ENCODE assay signal across 14 cellular contexts in genomic region chr11:93986716-93987115, GRCh38. TPM values are rescaled to one million over a fixed set of nuclear protein-coding genes. Genes with fewer than 3 reads are reported as not detected.
DNase-seq lines count a peak whose midpoint lies in the region; ATAC-seq and TF ChIP-seq lines count a peak whose summit lies in the region.
"Had no signal": no experiment of that assay in that cellular context is flagged by ENCODE, and none has a peak within 500 bp of the region (broad histone marks: within the 10 kb centered on the region; RNA-seq: fewer than 3 reads in every experiment).

No MANE protein-coding gene starts in this region.

- no peak overlapping the region for H3K27ac ChIP-seq in lower lobe of right lung
- H3K27ac ChIP-seq: parathyroid adenoma, SK-N-MC, tibial artery had no signal

- no peaks in the 10 kb centered on the region for H3K27me3 ChIP-seq in lower lobe of right lung (ENCODE audit: low read depth)
- H3K27me3 ChIP-seq: tibial artery had no signal

- no peak overlapping the region for H3K27ac Mint-ChIP-seq in MCF 10A (ENCODE audit: low read depth, unreplicated experiment)
- H3K27ac Mint-ChIP-seq: activated CD4-positive, alpha-beta T cell treated with anti-CD3 and anti-CD28 coated beads, Interleukin-2, amount 10 ng/mL, durations not matched to agents 7 days and 5 days; activated naive CD8-positive, alpha-beta T cell treated with anti-CD3 and anti-CD28 coated beads for 36 hours had no signal

- DNase-seq in DMS79 treated with DMSO at 0.1 percent for 48 hours (lab: John Stamatoyannopoulos, UW) (peak; percentile 97), NCI-H2029 (lab: John Stamatoyannopoulos, UW) (peak; percentile 27), MCF 10A (ENCODE audit: unreplicated experiment) (peak; percentile 80), lower lobe of right lung (peak; percentile 46), KBM-7 (no peak), OCI-M2 (lab: John Stamatoyannopoulos, UW; ENCODE audit: unreplicated experiment) (no peak)
- DNase-seq in activated CD4-positive, alpha-beta T cell treated with anti-CD3 and anti-CD28 coated beads, Interleukin-2, amount 50 U/mL, for 4 hours: no peak
- no peak for DNase-seq in stimulated activated naive CD8-positive, alpha-beta T cell treated with anti-CD3 and anti-CD28 coated beads, Interleukin-15, Interleukin-2, amounts not matched to agents 100 U/mL and 50 U/mL, for 24 hours
- DNase-seq: activated CD4-positive, alpha-beta T cell treated with anti-CD3 and anti-CD28 coated beads, Interleukin-2, amount 10 ng/mL, durations not matched to agents 7 days and 5 days; activated naive CD8-positive, alpha-beta T cell treated with anti-CD3 and anti-CD28 coated beads for 36 hours; left cardiac atrium; tibial artery had no signal

- no peaks in the 10 kb centered on the region for H3K27me3 Mint-ChIP-seq in MCF 10A (ENCODE audit: insufficient read depth, unreplicated experiment)
- H3K27me3 Mint-ChIP-seq: activated CD4-positive, alpha-beta T cell treated with anti-CD3 and anti-CD28 coated beads, Interleukin-2, amount 10 ng/mL, durations not matched to agents 7 days and 5 days; activated naive CD8-positive, alpha-beta T cell treated with anti-CD3 and anti-CD28 coated beads for 36 hours had no signal

- BruUV-seq in MCF 10A (replicated peaks; lab: Mats Ljungman, UMichigan): no TSS peak

- ATAC-seq in lower lobe of right lung: peak; percentile 74 to 87
- no peak for ATAC-seq in stimulated activated naive CD8-positive, alpha-beta T cell treated with anti-CD3 and anti-CD28 coated beads, Interleukin-15, Interleukin-2, amounts not matched to agents 100 U/mL and 50 U/mL, for 24 hours

- in situ Hi-C loops in KBM-7 (cut with MboI; ENCODE audit: low pct_unique_long_range_greater_than_20kb, low sequenced_read_pairs): no loop called here

- peaks cover 7% of the 10 kb centered on the region for H3K36me3 Mint-ChIP-seq in MCF 10A (ENCODE audit: insufficient read depth, unreplicated experiment)
- H3K36me3 Mint-ChIP-seq: activated naive CD8-positive, alpha-beta T cell treated with anti-CD3 and anti-CD28 coated beads for 36 hours had no signal

- CTCF ChIA-PET in MCF 10A (lab: Yijun Ruan, JAX): interaction anchor here (0.6 to 1.0 kb wide), 2 partner anchors 10 to 91 kb away, joined by 3 read pairs; no protein-coding TSS in a partner anchor

- TF ChIP-seq CTCF in MCF 10A (IDR thresholded peaks at IDR 0.05; ENCODE audit: unreplicated experiment) (no peak), lower lobe of right lung (IDR thresholded peaks at IDR 0.05) (no peak)

- intact Hi-C loops in MCF 10A (cut with micrococcal nuclease): no loop called here
- intact Hi-C loops in lower lobe of right lung (cut with DNase I): no loop called here

- no peak overlapping the region for H3K4me3 Mint-ChIP-seq in MCF 10A (ENCODE audit: unreplicated experiment)
- H3K4me3 Mint-ChIP-seq: activated CD4-positive, alpha-beta T cell treated with anti-CD3 and anti-CD28 coated beads, Interleukin-2, amount 10 ng/mL, durations not matched to agents 7 days and 5 days; activated naive CD8-positive, alpha-beta T cell treated with anti-CD3 and anti-CD28 coated beads for 36 hours had no signal

- H3K9me3 Mint-ChIP-seq in MCF 10A (ENCODE audit: unreplicated experiment): no peaks in the 10 kb centered on the region
- H3K9me3 Mint-ChIP-seq: activated CD4-positive, alpha-beta T cell treated with anti-CD3 and anti-CD28 coated beads, Interleukin-2, amount 10 ng/mL, durations not matched to agents 7 days and 5 days; activated naive CD8-positive, alpha-beta T cell treated with anti-CD3 and anti-CD28 coated beads for 36 hours had no signal

- H3K4me3 ChIP-seq in lower lobe of right lung: no peak overlapping the region
- H3K4me3 ChIP-seq: SK-N-MC, tibial artery had no signal

- no peaks in the 10 kb centered on the region for H3K4me1 ChIP-seq in lower lobe of right lung
- H3K4me1 ChIP-seq: parathyroid adenoma, tibial artery had no signal

- peaks cover 18% of the 10 kb centered on the region for H3K4me1 Mint-ChIP-seq in MCF 10A (ENCODE audit: insufficient read depth, unreplicated experiment)
- H3K4me1 Mint-ChIP-seq: activated CD4-positive, alpha-beta T cell treated with anti-CD3 and anti-CD28 coated beads, Interleukin-2, amount 10 ng/mL, durations not matched to agents 7 days and 5 days; activated naive CD8-positive, alpha-beta T cell treated with anti-CD3 and anti-CD28 coated beads for 36 hours had no signal

- no peaks in the 10 kb centered on the region for H3K9me3 ChIP-seq in lower lobe of right lung

- H3K36me3 ChIP-seq in lower lobe of right lung: no peaks in the 10 kb centered on the region
- H3K36me3 ChIP-seq: tibial artery had no signal

- POLR2A ChIA-PET in MCF 10A (lab: Yijun Ruan, JAX): interaction anchor here (1.8 kb wide), 1 partner anchor 142 kb away, joined by 6 read pairs; the partner anchor contains the start of gene PANX1

RNA-seq across cellular contexts. Expression of gene HEPHL1, which starts 34.4 kb away (rescaled TPM):
- not detected in 2 replicates for total RNA-seq in MCF 10A (2022)
- not detected for total RNA-seq in lower lobe of right lung
- total RNA-seq: activated CD4-positive, alpha-beta T cell treated with anti-CD3 and anti-CD28 coated beads, Interleukin-2, amount 10 ng/mL, durations not matched to agents 7 days and 5 days; activated naive CD8-positive, alpha-beta T cell treated with anti-CD3 and anti-CD28 coated beads for 36 hours; left cardiac atrium had no signal

Comparison
In these comparisons a context has a peak if more than half of its experiments do, and no peak if none do; other contexts are left out.
1. DNase-seq: peak in DMS79 treated with DMSO at 0.1 percent for 48 hours (single experiment), NCI-H2029 (single experiment), MCF 10A (single experiment) and lower lobe of right lung (single experiment); none in KBM-7 (single experiment), activated CD4-positive, alpha-beta T cell treated with anti-CD3 and anti-CD28 coated beads, Interleukin-2, amount 50 U/mL, for 4 hours (0 of 2), stimulated activated naive CD8-positive, alpha-beta T cell treated with anti-CD3 and anti-CD28 coated beads, Interleukin-15, Interleukin-2, amounts not matched to agents 100 U/mL and 50 U/mL, for 24 hours (single experiment) and OCI-M2 (single experiment).